24 cellular contexts compared by ENCODE assay signal in genomic region chr16:1189455-1189854, GRCh38. TPM values are rescaled to one million over a fixed set of nuclear protein-coding genes. Genes with fewer than 3 reads are reported as not detected.
A peak's percentile ranks its signal among the peaks of the same experiment; 100 is the strongest.
DNase-seq lines count a peak whose midpoint lies in the region; ATAC-seq, FAIRE-seq and TF ChIP-seq lines count a peak whose summit lies in the region.
"Had no signal": no experiment of that assay in that cellular context is flagged by ENCODE, and none has a peak within 500 bp of the region (broad histone marks: within the 10 kb centered on the region; RNA-seq: fewer than 3 reads in every experiment).

No MANE protein-coding gene starts in this region.

- H3K27me3 Mint-ChIP-seq in stimulated activated naive CD8-positive, alpha-beta T cell treated with anti-CD3 and anti-CD28 coated beads, Interleukin-15, amount 100 ng/mL, for 72 hours: peaks cover 29% of the 10 kb centered on the region

- no TSS peak for BruUV-seq in K562 (replicated peaks; lab: Mats Ljungman, UMichigan)

- H3K4me1 ChIP-seq in BLaER1 treated with 17β-estradiol and CSF1 and Interleukin-3, amounts not matched to agents 10 nM and 100 nM: peaks cover 0 to 64% (median 38%) of the 10 kb centered on the region in 10 experiments; a peak in 16 of 20 replicates
- H3K4me1 ChIP-seq in K562 (replicated peaks in 1 of 2; ENCODE audit: control insufficient read depth in 2 of 2, insufficient read depth in 2 of 2, low read length in 2 of 2) (peaks cover 0 to 44% of the 10 kb centered on the region in 2 experiments; a peak in 3 of 5 replicates), sigmoid colon (peaks cover 0 to 68% (median 58%) of the 10 kb centered on the region in 4 donors)

- TF ChIP-seq EP300 in K562 (IDR thresholded peaks at IDR 0.05; ENCODE audit: low read length): no peak
- TF ChIP-seq EP300 in sigmoid colon (IDR thresholded peaks at IDR 0.05): no peak

- H3K36me3 ChIP-seq in BLaER1 treated with 17β-estradiol and CSF1 and Interleukin-3, amounts not matched to agents 10 nM and 100 nM: no peaks in the 10 kb centered on the region
- H3K36me3 ChIP-seq in K562 (ENCODE audit: control insufficient read depth, insufficient read depth, low read length) (no peaks in the 10 kb centered on the region), sigmoid colon (peaks cover 0 to 6% (median 2%) of the 10 kb centered on the region in 4 donors)
- H3K36me3 ChIP-seq: BE2C had no signal

- no peaks in the 10 kb centered on the region for H3K9me3 Mint-ChIP-seq in stimulated activated naive CD8-positive, alpha-beta T cell treated with anti-CD3 and anti-CD28 coated beads, Interleukin-15, amount 100 ng/mL, for 72 hours

- WGBS in K562 (ENCODE audit: insufficient coverage, low coverage, missing lambda C conversion rate): 3% methylated on average over 5 of the region's 7 CpGs
- WGBS in sigmoid colon, 2 donors: 68 to 72% methylated on average over 7 of the region's 7 CpGs

- intact Hi-C loops in K562 (cut with micrococcal nuclease) (no loop called here), sigmoid colon (cut with DNase I) (no loop called here)

- in situ Hi-C loops in K562 (cut with MboI): no loop called here

- H3K9ac ChIP-seq in BLaER1 treated with 17β-estradiol and CSF1 and Interleukin-3, amounts not matched to agents 10 nM and 100 nM: no peak overlapping the region
- no peak overlapping the region for H3K9ac ChIP-seq in K562 (ENCODE audit: insufficient read depth in 1 of 2, low read depth in 2 of 2, low read length in 2 of 2)

- CTCF ChIA-PET in K562 (lab: Yijun Ruan, JAX; ENCODE audit: low intra/inter-chr PET ratio): no interaction called here

- H3K27ac Mint-ChIP-seq in stimulated activated naive CD8-positive, alpha-beta T cell treated with anti-CD3 and anti-CD28 coated beads, Interleukin-15, amount 100 ng/mL, for 72 hours: no peak overlapping the region
- H3K27ac Mint-ChIP-seq: CD14-positive monocyte; CD8-positive, alpha-beta memory T cell had no signal

- H3K9me1 ChIP-seq in K562 (ENCODE audit: control insufficient read depth, insufficient read depth, low read length): no peaks in the 10 kb centered on the region

- TF ChIP-seq CTCF in K562 (IDR thresholded peaks at IDR 0.05 in 2 of 3, conservative IDR thresholded peaks at IDR 0.05 in 1 of 3; ENCODE audit: insufficient read depth in 2 of 3, low read depth in 1 of 3, low read length in 3 of 3) (no peak), sigmoid colon (IDR thresholded peaks at IDR 0.05) (no peak)

- H3K9me3 ChIP-seq in BLaER1 treated with 17β-estradiol and CSF1 and Interleukin-3, amounts not matched to agents 10 nM and 100 nM (replicated peaks in 1 of 11): no peaks in the 10 kb centered on the region
- H3K9me3 ChIP-seq in K562 (replicated peaks; ENCODE audit: control insufficient read depth, insufficient read depth, low read depth, low read length) (no peaks in the 10 kb centered on the region), sigmoid colon (no peaks in the 10 kb centered on the region)
- H3K9me3 ChIP-seq: BE2C had no signal

- no peak overlapping the region for H3K4me3 Mint-ChIP-seq in stimulated activated naive CD8-positive, alpha-beta T cell treated with anti-CD3 and anti-CD28 coated beads, Interleukin-15, amount 100 ng/mL, for 72 hours
- H3K4me3 Mint-ChIP-seq: CD14-positive monocyte; CD4-positive, alpha-beta memory T cell; CD4-positive, CD25-positive, alpha-beta regulatory T cell; CD8-positive, alpha-beta memory T cell had no signal

- POLR2A ChIA-PET in K562 (lab: Yijun Ruan, JAX): no interaction called here

- H3K27ac ChIP-seq in BLaER1 treated with 17β-estradiol and CSF1 and Interleukin-3, amounts not matched to agents 10 nM and 100 nM: no peak overlapping the region
- H3K27ac ChIP-seq in K562 (ENCODE audit: extremely low read depth, low read depth, low read length): no peak overlapping the region
- H3K27ac ChIP-seq in sigmoid colon: peak overlapping the region; percentile 8 to 90 (median 68)

- TF ChIP-seq POLR2A in K562 (conservative IDR thresholded peaks at IDR 0.05): no peak
- no peak for TF ChIP-seq POLR2A in sigmoid colon (IDR thresholded peaks at IDR 0.05)

- H2AFZ ChIP-seq in K562 (ENCODE audit: low read depth, low read length): no peak overlapping the region

- TF ChIP-seq RAD21 in K562 (CRISPR knock-in tag; conservative IDR thresholded peaks at IDR 0.05 in 1 of 2, IDR thresholded peaks at IDR 0.05 in 1 of 2): no peak

- H3K4me1 Mint-ChIP-seq in stimulated activated naive CD8-positive, alpha-beta T cell treated with anti-CD3 and anti-CD28 coated beads, Interleukin-15, amount 100 ng/mL, for 72 hours: no peaks in the 10 kb centered on the region
- H3K4me1 Mint-ChIP-seq: CD14-positive monocyte; CD4-positive, alpha-beta memory T cell; CD4-positive, CD25-positive, alpha-beta regulatory T cell; CD8-positive, alpha-beta memory T cell had no signal

- DNase-seq in K562 (ENCODE audit: extremely low read depth in 1 of 4, low spot score in 3 of 4): no peak
- no peak for DNase-seq in sigmoid colon
- DNase-seq in islet precursor cell: no peak
- DNase-seq in stimulated activated naive CD8-positive, alpha-beta T cell treated with anti-CD3 and anti-CD28 coated beads, Interleukin-15, amount 100 ng/mL, for 72 hours: no peak
- DNase-seq: 8988T, BE2C, COR-L47, DMS 273 treated with DMSO at 0.1 percent for 48 hours, DMS153, DMS79 had no signal

- ATAC-seq in K562: no peak
- no peak for ATAC-seq in HG02763 (IDR thresholded peaks at IDR 0.05; ENCODE audit: unreplicated experiment)
- ATAC-seq in stimulated activated naive CD8-positive, alpha-beta T cell treated with anti-CD3 and anti-CD28 coated beads, Interleukin-15, amount 100 ng/mL, for 72 hours: no peak

- no peaks in the 10 kb centered on the region for H3K79me2 ChIP-seq in K562 (ENCODE audit: control insufficient read depth, insufficient read depth, low read length)

- no peak for FAIRE-seq in K562 (lab: Jason Lieb, UNC)
- FAIRE-seq: A204.1, GM12878, GM12892, GM18507 had no signal

- peaks cover 0 to 93% (median 78%) of the 10 kb centered on the region in 11 experiments; a peak in 20 of 22 replicates for H4K20me1 ChIP-seq in BLaER1 treated with 17β-estradiol and CSF1 and Interleukin-3, amounts not matched to agents 10 nM and 100 nM
- peaks cover 17% of the 10 kb centered on the region for H4K20me1 ChIP-seq in K562 (replicated peaks; ENCODE audit: control insufficient read depth, insufficient read depth, low read length)

- peak overlapping the region in 7 of 11 experiments; percentile 40 to 70 (median 62); a peak in 14 of 22 replicates for H3K4me2 ChIP-seq in BLaER1 treated with 17β-estradiol and CSF1 and Interleukin-3, amounts not matched to agents 10 nM and 100 nM
- H3K4me2 ChIP-seq in K562 (ENCODE audit: insufficient read depth, low read length): no peak overlapping the region

- H3K4me3 ChIP-seq in BLaER1 treated with 17β-estradiol and CSF1 and Interleukin-3, amounts not matched to agents 10 nM and 100 nM: no peak overlapping the region
- no peak overlapping the region for H3K4me3 ChIP-seq in K562
- H3K4me3 ChIP-seq in sigmoid colon: no peak overlapping the region
- H3K4me3 ChIP-seq: GM12878 had no signal

- H3K27me3 ChIP-seq in BLaER1 treated with 17β-estradiol and CSF1 and Interleukin-3, amounts not matched to agents 10 nM and 100 nM: peaks cover 0 to 9% (median 0%) of the 10 kb centered on the region in 11 experiments; a peak in 2 of 22 replicates
- H3K27me3 ChIP-seq in K562 (ENCODE audit: control insufficient read depth in 2 of 2, insufficient read depth in 2 of 2, low read length in 2 of 2): peaks cover 0 to 27% of the 10 kb centered on the region in 2 experiments; a peak in 2 of 5 replicates
- H3K27me3 ChIP-seq in sigmoid colon: no peaks in the 10 kb centered on the region
- H3K27me3 ChIP-seq: BE2C had no signal

RNA-seq across cellular contexts. Expression of gene TPSG1, which starts 35.6 kb away (rescaled TPM):
- total RNA-seq in K562 (2011; cell fraction: chromatin; rRNA removed; ENCODE audit: low replicate concordance): not detected in 2 replicates
- total RNA-seq in K562 (2011; cell fraction: nucleolus; rRNA removed): not detected in 2 replicates
- not detected in 2 replicates for total RNA-seq in K562 (2011; cell fraction: nucleoplasm; rRNA removed)
- not detected in 2 replicates for total RNA-seq in K562 (2014; rRNA removed)
- total RNA-seq in K562 (2014; rRNA removed; fragmentation: Illumina TruSeq; extraction: Trizol): not detected in 2 replicates
- not detected in 2 replicates for total RNA-seq in K562 (2015; rRNA removed; fragmentation: Illumina TruSeq; extraction: Trizol)
- total RNA-seq in K562 (2021): not detected in 2 replicates
- not detected in 2 replicates for polyA plus RNA-seq in K562 (2011; rRNA removed)
- not detected in 2 replicates for polyA plus RNA-seq in K562 (2011; cell fraction: cytosol; rRNA removed)
- not detected in 2 replicates for polyA plus RNA-seq in K562 (2011; cell fraction: nucleus; rRNA removed)
- polyA plus RNA-seq in K562 (2012): not detected in 2 replicates
- not detected in 2 replicates for polyA plus RNA-seq in K562 (2014; fragmentation: Illumina TruSeq; extraction: Trizol)
- not detected for polyA plus RNA-seq in K562 (2014; fragmentation: Nextera tagmentation; extraction: Ambion mirVana)
- polyA plus RNA-seq in K562 (2014; rRNA removed): not detected in 2 replicates
- not detected in 2 replicates for polyA minus RNA-seq in K562 (2011; rRNA and poly(A)+ RNA removed)
- not detected in 2 replicates for polyA minus RNA-seq in K562 (2011; cell fraction: cytosol; rRNA and poly(A)+ RNA removed)
- not detected in 2 replicates for polyA minus RNA-seq in K562 (2011; cell fraction: nucleus; rRNA and poly(A)+ RNA removed)
- 1 to 10 TPM in 1 of 4 donors, not detected in 3; 1.4 TPM for total RNA-seq in sigmoid colon
- polyA plus RNA-seq in sigmoid colon: 10 to 100 TPM; 21.5 to 73.9 (median 59.9) TPM
- total RNA-seq: A673; CD4-positive, alpha-beta memory T cell; CD4-positive, CD25-positive, alpha-beta regulatory T cell; CD8-positive, alpha-beta memory T cell; G401; GM12878 had no signal
- polyA plus RNA-seq: AG04450; CD14-positive monocyte; CD4-positive, alpha-beta memory T cell; CD4-positive, CD25-positive, alpha-beta regulatory T cell; CD8-positive, alpha-beta memory T cell; GM12878 had no signal

RNA-seq across cellular contexts. Expression of gene CACNA1H, which starts 36.5 kb away (rescaled TPM):
- total RNA-seq in K562 (2011; cell fraction: chromatin; rRNA removed; ENCODE audit: low replicate concordance): 0.44 and 1.6 TPM in 2 replicates
- total RNA-seq in K562 (2011; cell fraction: nucleolus; rRNA removed): 0.79 and 1.2 TPM in 2 replicates
- total RNA-seq in K562 (2011; cell fraction: nucleoplasm; rRNA removed): 0.22 and 0.53 TPM in 2 replicates
- 0.04 TPM in 1 of 2 replicates, not detected in the other for total RNA-seq in K562 (2014; rRNA removed)
- not detected in 2 replicates for total RNA-seq in K562 (2014; rRNA removed; fragmentation: Illumina TruSeq; extraction: Trizol)
- not detected in 2 replicates for total RNA-seq in K562 (2015; rRNA removed; fragmentation: Illumina TruSeq; extraction: Trizol)
- total RNA-seq in K562 (2021): 0.09 and 0.18 TPM in 2 replicates
- 0.10 and 0.11 TPM in 2 replicates for polyA plus RNA-seq in K562 (2011; rRNA removed)
- polyA plus RNA-seq in K562 (2011; cell fraction: cytosol; rRNA removed): 0.10 and 0.12 TPM in 2 replicates
- polyA plus RNA-seq in K562 (2011; cell fraction: nucleus; rRNA removed): 0.11 and 0.40 TPM in 2 replicates
- 0.07 and 0.12 TPM in 2 replicates for polyA plus RNA-seq in K562 (2012)
- not detected in 2 replicates for polyA plus RNA-seq in K562 (2014; fragmentation: Illumina TruSeq; extraction: Trizol)
- not detected for polyA plus RNA-seq in K562 (2014; fragmentation: Nextera tagmentation; extraction: Ambion mirVana)
- polyA plus RNA-seq in K562 (2014; rRNA removed): not detected in 2 replicates
- 0.03 and 0.04 TPM in 2 replicates for polyA minus RNA-seq in K562 (2011; rRNA and poly(A)+ RNA removed)
- not detected in 2 replicates for polyA minus RNA-seq in K562 (2011; cell fraction: cytosol; rRNA and poly(A)+ RNA removed)
- polyA minus RNA-seq in K562 (2011; cell fraction: nucleus; rRNA and poly(A)+ RNA removed): 0.27 and 0.33 TPM in 2 replicates
- 100 to 1,000 TPM in 2 of 4 donors, 10 to 100 TPM in 2; 37.0 to 181 (median 127) TPM for total RNA-seq in sigmoid colon
- 10 to 100 TPM in 1 of 3 donors, 1 to 10 TPM in 1, under 1 TPM in 1; 0.46 to 10.1 (median 1.8) TPM for polyA plus RNA-seq in sigmoid colon
- polyA plus RNA-seq: CD14-positive monocyte had no signal

RNA-seq across cellular contexts. Expression of gene TPSB2, which starts 40.5 kb away (rescaled TPM):
- not detected in 2 replicates for total RNA-seq in K562 (2011; cell fraction: chromatin; rRNA removed; ENCODE audit: low replicate concordance)
- total RNA-seq in K562 (2011; cell fraction: nucleolus; rRNA removed): not detected in 2 replicates
- not detected in 2 replicates for total RNA-seq in K562 (2011; cell fraction: nucleoplasm; rRNA removed)
- total RNA-seq in K562 (2014; rRNA removed): not detected in 2 replicates
- not detected in 2 replicates for total RNA-seq in K562 (2014; rRNA removed; fragmentation: Illumina TruSeq; extraction: Trizol)
- not detected in 2 replicates for total RNA-seq in K562 (2015; rRNA removed; fragmentation: Illumina TruSeq; extraction: Trizol)
- total RNA-seq in K562 (2021): 0.16 and 0.18 TPM in 2 replicates
- polyA plus RNA-seq in K562 (2011; rRNA removed): not detected in 2 replicates
- not detected in 2 replicates for polyA plus RNA-seq in K562 (2011; cell fraction: cytosol; rRNA removed)
- not detected in 2 replicates for polyA plus RNA-seq in K562 (2011; cell fraction: nucleus; rRNA removed)
- not detected in 2 replicates for polyA plus RNA-seq in K562 (2012)
- not detected in 2 replicates for polyA plus RNA-seq in K562 (2014; fragmentation: Illumina TruSeq; extraction: Trizol)
- not detected for polyA plus RNA-seq in K562 (2014; fragmentation: Nextera tagmentation; extraction: Ambion mirVana)
- not detected in 2 replicates for polyA plus RNA-seq in K562 (2014; rRNA removed)
- polyA minus RNA-seq in K562 (2011; rRNA and poly(A)+ RNA removed): not detected in 2 replicates
- polyA minus RNA-seq in K562 (2011; cell fraction: cytosol; rRNA and poly(A)+ RNA removed): not detected in 2 replicates
- polyA minus RNA-seq in K562 (2011; cell fraction: nucleus; rRNA and poly(A)+ RNA removed): not detected in 2 replicates
- total RNA-seq in sigmoid colon: 100 to 1,000 TPM in 1 of 4 donors, 10 to 100 TPM in 3; 12.2 to 182 (median 17.6) TPM
- polyA plus RNA-seq in sigmoid colon: 10 to 100 TPM in 2 of 3 donors, 1 to 10 TPM in 1; 7.9 to 27.6 (median 11.0) TPM
- total RNA-seq: CD4-positive, alpha-beta memory T cell; CD4-positive, CD25-positive, alpha-beta regulatory T cell; CD8-positive, alpha-beta memory T cell; Daoy; G401; GM12878 had no signal
- polyA plus RNA-seq: AG04450; CD14-positive monocyte; CD4-positive, alpha-beta memory T cell; CD4-positive, CD25-positive, alpha-beta regulatory T cell; CD8-positive, alpha-beta memory T cell; GM12878 had no signal

RNA-seq across cellular contexts. Expression of gene TPSAB1, which starts 51.0 kb away (rescaled TPM):
- total RNA-seq in K562 (2011; cell fraction: chromatin; rRNA removed; ENCODE audit: low replicate concordance): not detected in 2 replicates
- not detected in 2 replicates for total RNA-seq in K562 (2011; cell fraction: nucleolus; rRNA removed)
- total RNA-seq in K562 (2011; cell fraction: nucleoplasm; rRNA removed): not detected in 2 replicates
- total RNA-seq in K562 (2014; rRNA removed): not detected in 2 replicates
- not detected in 2 replicates for total RNA-seq in K562 (2014; rRNA removed; fragmentation: Illumina TruSeq; extraction: Trizol)
- not detected in 2 replicates for total RNA-seq in K562 (2015; rRNA removed; fragmentation: Illumina TruSeq; extraction: Trizol)
- total RNA-seq in K562 (2021): 0.31 TPM in 1 of 2 replicates, not detected in the other
- not detected in 2 replicates for polyA plus RNA-seq in K562 (2011; rRNA removed)
- polyA plus RNA-seq in K562 (2011; cell fraction: cytosol; rRNA removed): not detected in 2 replicates
- polyA plus RNA-seq in K562 (2011; cell fraction: nucleus; rRNA removed): not detected in 2 replicates
- 0.10 TPM in 1 of 2 replicates, not detected in the other for polyA plus RNA-seq in K562 (2012)
- not detected in 2 replicates for polyA plus RNA-seq in K562 (2014; fragmentation: Illumina TruSeq; extraction: Trizol)
- polyA plus RNA-seq in K562 (2014; fragmentation: Nextera tagmentation; extraction: Ambion mirVana): not detected
- polyA plus RNA-seq in K562 (2014; rRNA removed): not detected in 2 replicates
- not detected in 2 replicates for polyA minus RNA-seq in K562 (2011; rRNA and poly(A)+ RNA removed)
- not detected in 2 replicates for polyA minus RNA-seq in K562 (2011; cell fraction: cytosol; rRNA and poly(A)+ RNA removed)
- not detected in 2 replicates for polyA minus RNA-seq in K562 (2011; cell fraction: nucleus; rRNA and poly(A)+ RNA removed)
- total RNA-seq in sigmoid colon: 100 to 1,000 TPM in 1 of 4 donors, 10 to 100 TPM in 3; 10.2 to 118 (median 17.3) TPM
- 10 to 100 TPM in 1 of 3 donors, 1 to 10 TPM in 2; 5.1 to 25.2 (median 8.9) TPM for polyA plus RNA-seq in sigmoid colon
- total RNA-seq: CD4-positive, alpha-beta memory T cell; CD4-positive, CD25-positive, alpha-beta regulatory T cell; CD8-positive, alpha-beta memory T cell; Daoy; G401; GM12878 had no signal
- polyA plus RNA-seq: AG04450; CD14-positive monocyte; CD4-positive, alpha-beta memory T cell; CD4-positive, CD25-positive, alpha-beta regulatory T cell; CD8-positive, alpha-beta memory T cell had no signal

Comparison
In these comparisons a context has a peak if more than half of its experiments do, and no peak if none do; other contexts are left out.
1. H3K27ac ChIP-seq: peak in sigmoid colon (4 of 4); none in BLaER1 treated with 17β-estradiol and CSF1 and Interleukin-3, amounts not matched to agents 10 nM and 100 nM (0 of 11) and K562 (single experiment).
2. RNA of gene CACNA1H, which starts 36.5 kb away (total RNA-seq): 37.0 to 181 TPM in sigmoid colon; 0.04 to 1.6 TPM in K562; every median in the first group is over 10 times any median in the second.
3. RNA of gene TPSB2, which starts 40.5 kb away (total RNA-seq): 12.2 to 182 TPM in sigmoid colon; 0.16 to 0.18 TPM in K562; every median in the first group is over 10 times any median in the second.